ENCODE assay signal across 24 cellular contexts in the genomic region with DNA sequence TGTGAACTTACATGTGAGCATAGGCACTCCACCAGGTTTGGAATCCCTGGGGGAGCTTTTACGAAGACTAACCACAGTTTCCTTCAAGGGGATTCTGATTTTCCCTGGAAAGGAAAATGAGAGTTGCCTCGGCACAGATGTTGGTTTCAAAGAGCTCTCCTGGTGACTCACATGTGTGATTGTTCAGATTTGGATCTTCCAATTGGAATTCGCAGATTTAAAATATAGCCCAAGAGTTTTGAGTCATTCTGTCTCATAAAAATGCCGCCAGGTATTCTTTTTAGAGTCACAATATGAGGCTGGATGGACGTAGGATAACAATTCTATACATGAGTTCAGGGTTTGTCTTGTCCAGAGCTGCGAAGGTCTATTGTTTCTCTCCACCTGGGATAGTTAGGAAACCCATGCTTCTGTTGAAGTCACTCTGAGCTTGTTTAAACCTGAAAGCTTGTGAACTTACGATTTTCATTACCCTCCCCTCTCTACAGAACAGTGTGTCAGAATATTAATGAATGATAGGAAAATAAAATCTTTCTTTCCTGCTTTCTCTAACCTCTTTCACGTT.
A peak's percentile ranks its signal among the peaks of the same experiment; 100 is the strongest.
DNase-seq lines count a peak whose midpoint lies in the region; ATAC-seq, FAIRE-seq and TF ChIP-seq lines count a peak whose summit lies in the region.
"Had no signal": no experiment of that assay in that cellular context is flagged by ENCODE, and none has a peak within 500 bp of the region (broad histone marks: within the 10 kb centered on the region; RNA-seq: fewer than 3 reads in every experiment).

No MANE protein-coding gene starts in this region.

- H3K36me3 ChIP-seq in bronchial epithelial cell (ENCODE audit: control insufficient read depth, insufficient read depth, low read length): no peaks in the 10 kb centered on the region
- H3K36me3 ChIP-seq: colonic mucosa, pancreas, Peyer's patch had no signal

- DNase-seq in EL: peak; percentile 60
- peak; percentile 84 for DNase-seq in M059J (ENCODE audit: low read depth)
- DNase-seq in bronchial epithelial cell (ENCODE audit: low read depth): peak; percentile 56
- no peak for DNase-seq in osteocyte (ENCODE audit: extremely low spot score, unreplicated experiment)
- no peak for DNase-seq in foreskin melanocyte
- DNase-seq: activated CD8-positive, alpha-beta memory T cell treated with anti-CD3 and anti-CD28 coated beads, Interleukin-2, amount 50 U/mL, for 48 hours; activated naive CD8-positive, alpha-beta T cell treated with anti-CD3 and anti-CD28 coated beads for 36 hours; body of pancreas; CD4-positive, CD25-positive, alpha-beta regulatory T cell; colonic mucosa; heart right ventricle; natural killer cell; NCI-H1417; NCI-H510A treated with DMSO at 0.1 percent for 48 hours; NK-92 treated with Interleukin-12 subunit alpha and Interleukin-12 subunit beta, amount 100 ng/mL, for 24 hours; pancreas; Peyer's patch had no signal

- H3K4me1 Mint-ChIP-seq in osteocyte (ENCODE audit: unreplicated experiment): peaks cover 22% of the 10 kb centered on the region
- H3K4me1 Mint-ChIP-seq: activated naive CD8-positive, alpha-beta T cell treated with anti-CD3 and anti-CD28 coated beads for 36 hours; CD4-positive, CD25-positive, alpha-beta regulatory T cell; mesothelial cell of epicardium; natural killer cell had no signal

- H3K27ac Mint-ChIP-seq in osteocyte (ENCODE audit: unreplicated experiment): peak overlapping the region; percentile 14
- H3K27ac Mint-ChIP-seq: activated naive CD8-positive, alpha-beta T cell treated with anti-CD3 and anti-CD28 coated beads for 36 hours; activated T-helper 2 cell treated with anti-CD3 and anti-CD28 coated beads, Interferon-gamma antibody, Interleukin-2, Interleukin-4, amounts not matched to agents 10 μg/mL and 5 μg/mL and 100 μg/mL, durations not matched to agents 14 hours and 24 hours and 36 hours; CD4-positive, CD25-positive, alpha-beta regulatory T cell; mesothelial cell of epicardium; natural killer cell; T-helper 2 cell treated with Interferon-gamma antibody and Interleukin-4, amounts not matched to agents 5 μg/mL and 100 μg/mL, for 36 hours had no signal

- no peak overlapping the region for H3K4me3 ChIP-seq in bronchial epithelial cell (ENCODE audit: low read depth, low read length)
- H3K4me3 ChIP-seq: body of pancreas, colonic mucosa, heart right ventricle, pancreas, Peyer's patch had no signal

- peak; percentile 50 for FAIRE-seq in bronchial epithelial cell (lab: Jason Lieb, UNC)
- FAIRE-seq: G401.6, pancreas had no signal

- TF ChIP-seq CTCF in bronchial epithelial cell (IDR thresholded peaks at IDR 0.05; ENCODE audit: insufficient read depth, low read length, severe bottlenecking) (no peak), osteocyte (IDR thresholded peaks at IDR 0.05) (no peak)

- H3K9me3 Mint-ChIP-seq in osteocyte (ENCODE audit: unreplicated experiment): no peaks in the 10 kb centered on the region
- H3K9me3 Mint-ChIP-seq: activated naive CD8-positive, alpha-beta T cell treated with anti-CD3 and anti-CD28 coated beads for 36 hours; activated T-helper 2 cell treated with anti-CD3 and anti-CD28 coated beads, Interferon-gamma antibody, Interleukin-2, Interleukin-4, amounts not matched to agents 10 μg/mL and 5 μg/mL and 100 μg/mL, durations not matched to agents 14 hours and 24 hours and 36 hours; CD4-positive, CD25-positive, alpha-beta regulatory T cell; mesothelial cell of epicardium; T-helper 2 cell treated with Interferon-gamma antibody and Interleukin-4, amounts not matched to agents 5 μg/mL and 100 μg/mL, for 36 hours had no signal

- peaks cover 65% of the 10 kb centered on the region for H3K36me3 Mint-ChIP-seq in osteocyte (ENCODE audit: unreplicated experiment)
- H3K36me3 Mint-ChIP-seq: activated naive CD8-positive, alpha-beta T cell treated with anti-CD3 and anti-CD28 coated beads for 36 hours; CD4-positive, CD25-positive, alpha-beta regulatory T cell; natural killer cell had no signal

- no peaks in the 10 kb centered on the region for H3K27me3 ChIP-seq in bronchial epithelial cell (ENCODE audit: control insufficient read depth, insufficient read depth, low read length)
- H3K27me3 ChIP-seq: body of pancreas, colonic mucosa, heart right ventricle, pancreas, Peyer's patch had no signal

- ATAC-seq in GM18498 (IDR thresholded peaks at IDR 0.05; ENCODE audit: unreplicated experiment) (no peak), GM19023 (IDR thresholded peaks at IDR 0.05; ENCODE audit: unreplicated experiment) (no peak)
- ATAC-seq: body of pancreas, left lobe of liver, natural killer cell, pancreas had no signal

- no peak overlapping the region for H3K4me3 Mint-ChIP-seq in osteocyte (ENCODE audit: unreplicated experiment)
- H3K4me3 Mint-ChIP-seq: activated naive CD8-positive, alpha-beta T cell treated with anti-CD3 and anti-CD28 coated beads for 36 hours; CD4-positive, CD25-positive, alpha-beta regulatory T cell; mesothelial cell of epicardium; natural killer cell; T-helper 2 cell treated with Interferon-gamma antibody and Interleukin-4, amounts not matched to agents 5 μg/mL and 100 μg/mL, for 36 hours had no signal

- no peaks in the 10 kb centered on the region for H3K27me3 Mint-ChIP-seq in osteocyte (ENCODE audit: unreplicated experiment)
- H3K27me3 Mint-ChIP-seq: CD4-positive, CD25-positive, alpha-beta regulatory T cell had no signal

Comparison
In these comparisons a context has a peak if more than half of its experiments do, and no peak if none do; other contexts are left out.
1. DNase-seq: peak in EL (single experiment), M059J (single experiment) and bronchial epithelial cell (single experiment); none in osteocyte (single experiment) and foreskin melanocyte (single experiment).